ENCODE assay signal across 1 cellular context in genomic region chr19:39085392-39085791, GRCh38.
TF ChIP-seq lines count a peak whose summit lies in the region.

No MANE protein-coding gene starts in this region.

TF ChIP-seq in H1, 55 proteins besides CTCF, POLR2A, EP300 and RAD21:
- TF ChIP-seq USF2 (IDR thresholded peaks at IDR 0.05; ENCODE audit: low read length) (no peak), RNF2 (IDR thresholded peaks at IDR 0.05; ENCODE audit: borderline replicate concordance, low read depth, low read length, missing control alignments, poor library complexity, severe bottlenecking) (no peak), TCF12 (IDR thresholded peaks at IDR 0.05; ENCODE audit: low read depth, low read length) (no peak), POU5F1 (IDR thresholded peaks at IDR 0.05; ENCODE audit: low read depth, low read length) (no peak), SRF (IDR thresholded peaks at IDR 0.05; ENCODE audit: low read depth, low read length) (no peak), SIX5 (IDR thresholded peaks at IDR 0.05; ENCODE audit: low read depth, low read length) (no peak), CREB1 (IDR thresholded peaks at IDR 0.05) (no peak), JUND (IDR thresholded peaks at IDR 0.05; ENCODE audit: low read length) (no peak), JUN (IDR thresholded peaks at IDR 0.05; ENCODE audit: low read depth, low read length) (no peak), BRCA1 (IDR thresholded peaks at IDR 0.05; ENCODE audit: low read depth, low read length) (no peak), PHF8 (conservative IDR thresholded peaks at IDR 0.05; ENCODE audit: low read depth, low read length) (no peak), CHD2 (IDR thresholded peaks at IDR 0.05; ENCODE audit: low read length) (no peak), FOSL1 (IDR thresholded peaks at IDR 0.05; ENCODE audit: insufficient read depth, low read depth, low read length) (no peak), CEBPB (IDR thresholded peaks at IDR 0.05; ENCODE audit: low read depth, low read length) (no peak), TBP (IDR thresholded peaks at IDR 0.05; ENCODE audit: low read depth, low read length) (no peak), CBX5 (IDR thresholded peaks at IDR 0.05; ENCODE audit: low read depth, low read length) (no peak), EZH2 (IDR thresholded peaks at IDR 0.05; ENCODE audit: low read depth, low read length, severe bottlenecking) (no peak), RXRA (IDR thresholded peaks at IDR 0.05; ENCODE audit: insufficient read depth, low read depth, low read length) (no peak), HDAC6 (IDR thresholded peaks at IDR 0.05; ENCODE audit: low read depth, low read length) (no peak)
